11 cellular contexts compared by ENCODE assay signal in the genomic region with DNA sequence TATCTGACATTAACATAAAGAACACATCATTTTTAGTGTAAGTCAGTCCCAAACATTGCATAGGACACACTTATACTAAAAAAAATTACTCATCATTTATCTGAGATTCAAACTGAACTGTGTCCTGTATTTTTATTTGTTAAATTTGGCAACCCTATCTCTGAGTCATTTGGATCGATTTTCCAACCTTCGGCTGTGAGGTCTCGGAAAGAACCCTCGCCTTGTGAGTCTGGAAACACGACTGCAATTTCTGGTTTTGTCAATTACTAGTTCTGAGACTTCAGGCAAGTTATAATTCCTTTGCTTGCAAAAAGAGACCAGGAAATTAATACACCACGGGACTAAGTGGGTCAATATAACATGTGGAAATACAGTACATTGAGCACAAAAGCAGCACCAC. TPM values are rescaled to one million over a fixed set of nuclear protein-coding genes. Genes with fewer than 3 reads are reported as not detected.
DNase-seq lines count a peak whose midpoint lies in the region; ATAC-seq and TF ChIP-seq lines count a peak whose summit lies in the region.
"Had no signal": no experiment of that assay in that cellular context is flagged by ENCODE, and none has a peak within 500 bp of the region (broad histone marks: within the 10 kb centered on the region; RNA-seq: fewer than 3 reads in every experiment).

No MANE protein-coding gene starts in this region.

- no peaks in the 10 kb centered on the region for H4K20me1 ChIP-seq in smooth muscle cell (ENCODE audit: low read depth)

- peaks cover 7% of the 10 kb centered on the region for H3F3A ChIP-seq in smooth muscle cell (ENCODE audit: low read depth)

- H3K27ac ChIP-seq in right cardiac atrium (ENCODE audit: low read length), result peak overlapping the region; percentile 48
- peak overlapping the region; percentile 84 for H3K27ac ChIP-seq in smooth muscle cell (ENCODE audit: low read depth)

- peak overlapping the region; percentile 46 for H3K9ac ChIP-seq in smooth muscle cell (ENCODE audit: low read depth)

- H3K4me1 ChIP-seq in right cardiac atrium (ENCODE audit: control insufficient read depth, insufficient read depth, low read length) (peaks cover 20% of the 10 kb centered on the region), smooth muscle cell (ENCODE audit: low read depth) (peaks cover 3% of the 10 kb centered on the region)

- H3K79me2 ChIP-seq in smooth muscle cell (ENCODE audit: low read depth), result no peaks in the 10 kb centered on the region

- intact Hi-C loops in right cardiac atrium (cut with DNase I), result no loop called here

- H3K27me3 ChIP-seq in right cardiac atrium (ENCODE audit: control insufficient read depth, insufficient read depth) (no peaks in the 10 kb centered on the region), smooth muscle cell (ENCODE audit: low read depth) (no peaks in the 10 kb centered on the region)

- 19% methylated on average over 6 of the region's 6 CpGs for WGBS in right cardiac atrium
- WGBS in smooth muscle cell (ENCODE audit: low lambda C conversion rate), result 32% methylated on average over 6 of the region's 6 CpGs

- H3K4me3 ChIP-seq in astrocyte of the spinal cord (ENCODE audit: low read depth, low read length), result no peak overlapping the region
- peak overlapping the region; percentile 11 for H3K4me3 ChIP-seq in right cardiac atrium (ENCODE audit: low read length)
- no peak overlapping the region for H3K4me3 ChIP-seq in smooth muscle cell

- peak overlapping the region; percentile 66 for H3K4me2 ChIP-seq in smooth muscle cell

- H2AFZ ChIP-seq in smooth muscle cell (ENCODE audit: low read depth), result peak overlapping the region; percentile 6

- peak; percentile 66 for DNase-seq in ELR (ENCODE audit: low read depth)
- peak; percentile 76 for DNase-seq in astrocyte of the spinal cord (ENCODE audit: low read depth, low spot score)
- DNase-seq in right cardiac atrium, result no peak
- DNase-seq in smooth muscle cell (lab: John Stamatoyannopoulos, UW; ENCODE audit: unreplicated experiment), result no peak
- DNase-seq in HK-2 (ENCODE audit: unreplicated experiment), result no peak
- no peak for DNase-seq in SK-N-DZ (ENCODE audit: low spot score)
- no peak for DNase-seq in NCI-H2081 treated with DMSO at 0.1 percent for 48 hours (lab: John Stamatoyannopoulos, UW)
- DNase-seq: activated CD4-positive, alpha-beta T cell treated with anti-CD3 and anti-CD28 coated beads, Interleukin-2, amount 10 ng/mL, durations not matched to agents 7 days and 5 days; SHP77 treated with DMSO at 0.1 percent for 48 hours; stimulated activated naive CD4-positive, alpha-beta T cell treated with Interleukin-2 at 50 U/mL for 16 hours had no signal

- H3K9me3 ChIP-seq in right cardiac atrium (ENCODE audit: control insufficient read depth, low read length) (no peaks in the 10 kb centered on the region), smooth muscle cell (replicated peaks; ENCODE audit: low read depth) (no peaks in the 10 kb centered on the region)

- no peaks in the 10 kb centered on the region for H3K36me3 ChIP-seq in smooth muscle cell (ENCODE audit: low read depth)

- in situ Hi-C loops in astrocyte of the spinal cord (cut with HindIII; ENCODE audit: low sequenced_read_pairs), result no loop called here

- TF ChIP-seq CTCF in astrocyte of the spinal cord (IDR thresholded peaks at IDR 0.05; ENCODE audit: low read depth, low read length) (no peak), smooth muscle cell (IDR thresholded peaks at IDR 0.05; ENCODE audit: borderline replicate concordance, insufficient read depth, poor library complexity, severe bottlenecking) (no peak)

- ATAC-seq in right cardiac atrium (peak in 1 of 2 donors; percentile 10), HG02678 (IDR thresholded peaks at IDR 0.05; ENCODE audit: unreplicated experiment) (no peak)

RNA-seq across cellular contexts. Expression of a gene that starts 14.0 kb away (rescaled TPM):
- total RNA-seq in right cardiac atrium (10 to 100 TPM in 1 of 4 donors, 1 to 10 TPM in 3; 7.5 to 11.5 (median 9.4) TPM), smooth muscle cell (1.9 and 6.1 TPM in 2 replicates)
- polyA plus RNA-seq in right cardiac atrium (2.6 TPM), smooth muscle cell (1.0 and 1.1 TPM in 2 replicates)
- polyA plus RNA-seq in SK-N-DZ (2014; cell fraction: cytosol; rRNA removed), result 0.07 and 0.14 TPM in 2 replicates
- polyA plus RNA-seq in SK-N-DZ (2014; cell fraction: nucleus; rRNA removed), result 0.08 and 0.25 TPM in 2 replicates
- total RNA-seq: activated CD4-positive, alpha-beta T cell treated with anti-CD3 and anti-CD28 coated beads, Interleukin-2, amount 10 ng/mL, durations not matched to agents 7 days and 5 days had no signal

Comparison
In these comparisons a context has a peak if more than half of its experiments do, and no peak if none do; other contexts are left out.
1. DNase-seq: peak in ELR (single experiment) and astrocyte of the spinal cord (single experiment); none in right cardiac atrium (0 of 3), smooth muscle cell (single experiment), HK-2 (single experiment), SK-N-DZ (single experiment) and NCI-H2081 treated with DMSO at 0.1 percent for 48 hours (single experiment).